30 cellular contexts compared by ENCODE assay signal in genomic region chr16:82384897-82385296, GRCh38.
"Had no signal": no experiment of that assay in that cellular context is flagged by ENCODE, and none has a peak within 500 bp of the region (broad histone marks: within the 10 kb centered on the region; RNA-seq: fewer than 3 reads in every experiment).

No MANE protein-coding gene starts in this region.

- FAIRE-seq: pancreas, small intestine had no signal

- H3K36me3 Mint-ChIP-seq: natural killer cell; natural killer cell treated with Interleukin-12 subunit alpha and Interleukin-12 subunit beta and Interleukin-15 and Interleukin-18, amount 100 ng/mL, for 72 hours; neural progenitor cell had no signal

- H3K79me2 ChIP-seq: parathyroid adenoma had no signal

- H3K9ac ChIP-seq: neural progenitor cell, parathyroid adenoma had no signal

- H3K27ac ChIP-seq: neural progenitor cell, neutrophil, ovary, pancreas, parathyroid adenoma, prostate gland, psoas muscle, right atrium auricular region, right lobe of liver, sigmoid colon, skin epidermis, spleen had no signal

- H3K9me3 Mint-ChIP-seq: natural killer cell treated with Interleukin-12 subunit alpha and Interleukin-12 subunit beta and Interleukin-15 and Interleukin-18, amount 100 ng/mL, for 72 hours had no signal

- H3K4me3 Mint-ChIP-seq: naive thymus-derived CD8-positive, alpha-beta T cell; natural killer cell; natural killer cell treated with Interleukin-12 subunit alpha and Interleukin-12 subunit beta and Interleukin-15 and Interleukin-18, amount 100 ng/mL, for 72 hours; nephron progenitor cell; neural crest cell; neural progenitor cell had no signal

- H3K27ac Mint-ChIP-seq: naive thymus-derived CD8-positive, alpha-beta T cell; natural killer cell; natural killer cell treated with Interleukin-12 subunit alpha and Interleukin-12 subunit beta and Interleukin-15 and Interleukin-18, amount 100 ng/mL, for 72 hours; nephron progenitor cell; neural progenitor cell; progenitor cell of endocrine pancreas had no signal

- DNase-seq: naive thymus-derived CD8-positive, alpha-beta T cell; natural killer cell; nephron progenitor cell; nucleus accumbens; occipital lobe; ovary; pancreas; posterior cingulate gyrus; psoas muscle; retina; right cardiac atrium; right lobe of liver; sigmoid colon; small intestine; spleen; stimulated activated CD4-positive, alpha-beta T cell treated with anti-CD3 and anti-CD28 coated beads, Interleukin-12 subunit alpha, Interleukin-12 subunit beta, amount 100 ng/mL, for 4 hours; stimulated activated CD4-positive, alpha-beta T cell treated with anti-CD3 and anti-CD28 coated beads, Interleukin-15, amount 100 ng/mL, for 24 hours; stimulated activated CD4-positive, alpha-beta T cell treated with anti-CD3 and anti-CD28 coated beads, Interleukin-1b, Interleukin-23, amount 100 ng/mL, for 48 hours; stimulated activated CD4-positive, alpha-beta T cell treated with anti-CD3 and anti-CD28 coated beads, Interleukin-2, amount 100 ng/mL, for 24 hours had no signal

- H2AFZ ChIP-seq: neural progenitor cell, parathyroid adenoma had no signal

- H3K4me3 ChIP-seq: neural progenitor cell, ovary, pancreas, prostate gland, psoas muscle, right atrium auricular region, right lobe of liver, sigmoid colon, skin epidermis, smooth muscle cell, spleen had no signal

- H3K27me3 ChIP-seq: neural progenitor cell, ovary, pancreas, right atrium auricular region, right lobe of liver, sigmoid colon had no signal

- H3K4me1 ChIP-seq: neural progenitor cell, pancreas, parathyroid adenoma, prostate gland, psoas muscle, right atrium auricular region, right lobe of liver, spleen had no signal

- H3K36me3 ChIP-seq: neural progenitor cell, neutrophil, ovary, pancreas, prostate gland, right atrium auricular region, right lobe of liver, sigmoid colon, spleen had no signal

- H3K9me3 ChIP-seq: neutrophil, pancreas, prostate gland, psoas muscle, right atrium auricular region, right lobe of liver, sigmoid colon had no signal

- ATAC-seq: naive thymus-derived CD8-positive, alpha-beta T cell; natural killer cell; pancreas; psoas muscle; right cardiac atrium; right lobe of liver; sciatic nerve had no signal

- H3K4me2 ChIP-seq: neural progenitor cell, smooth muscle cell had no signal

- H3K4me1 Mint-ChIP-seq: naive thymus-derived CD8-positive, alpha-beta T cell; natural killer cell; nephron progenitor cell; neural crest cell; neural progenitor cell had no signal
